10 cellular contexts compared by ENCODE assay signal in genomic region chr6:56850618-56851017, GRCh38.
A peak's percentile ranks its signal among the peaks of the same experiment; 100 is the strongest.
DNase-seq lines count a peak whose midpoint lies in the region; ATAC-seq and TF ChIP-seq lines count a peak whose summit lies in the region.
"Had no signal": no experiment of that assay in that cellular context is flagged by ENCODE, and none has a peak within 500 bp of the region (broad histone marks: within the 10 kb centered on the region; RNA-seq: fewer than 3 reads in every experiment).

No MANE protein-coding gene starts in this region.

- no peaks in the 10 kb centered on the region for H4K20me1 ChIP-seq in fibroblast of lung (ENCODE audit: control insufficient read depth, extremely low read depth, insufficient read depth, low read length)

- peaks cover 16% of the 10 kb centered on the region for H3K4me1 ChIP-seq in fibroblast of lung (ENCODE audit: control insufficient read depth, extremely low read depth, insufficient read depth, low read length)
- peaks cover 10% of the 10 kb centered on the region for H3K4me1 ChIP-seq in CD8-positive, alpha-beta memory T cell (ENCODE audit: insufficient read depth, low read length)

- peak overlapping the region; percentile 89 for H3K27ac ChIP-seq in fibroblast of lung (ENCODE audit: insufficient read depth, low read length)
- H3K27ac ChIP-seq in CD8-positive, alpha-beta memory T cell (ENCODE audit: low read depth, low read length): no peak overlapping the region

- H3K27me3 ChIP-seq in fibroblast of lung (ENCODE audit: control insufficient read depth, insufficient read depth, low read length): no peaks in the 10 kb centered on the region
- peaks cover 9% of the 10 kb centered on the region for H3K27me3 ChIP-seq in CD8-positive, alpha-beta memory T cell (ENCODE audit: insufficient read depth, low read length, poor library complexity, severe bottlenecking)

- H3K9ac ChIP-seq in fibroblast of lung (ENCODE audit: insufficient read depth, low read length): no peak overlapping the region

- no peak for DNase-seq in AG04449 (ENCODE audit: low read depth, low spot score)
- peak; percentile 46 for DNase-seq in NCI-H69 (lab: John Stamatoyannopoulos, UW)
- DNase-seq in fibroblast of lung (ENCODE audit: low read depth in 2 of 2): no peak
- DNase-seq in neural crest cell (ENCODE audit: low read depth, low spot score): no peak
- no peak for DNase-seq in NCI-H748 treated with DMSO at 0.1 percent for 48 hours (lab: John Stamatoyannopoulos, UW)
- no peak for DNase-seq in stimulated activated CD4-positive, alpha-beta T cell treated with anti-CD3 and anti-CD28 coated beads, Interleukin-2, amount 100 ng/mL, for 48 hours
- no peak for DNase-seq in CD8-positive, alpha-beta memory T cell
- DNase-seq: activated effector memory CD4-positive, alpha-beta T cell treated with Interleukin-2 at 50 U/mL for 16 hours had no signal

- H3K4me3 Mint-ChIP-seq in neural crest cell: peak overlapping the region; percentile 99
- H3K4me3 Mint-ChIP-seq in CD8-positive, alpha-beta memory T cell: no peak overlapping the region

- peaks cover 36% of the 10 kb centered on the region for H3K4me1 Mint-ChIP-seq in neural crest cell
- H3K4me1 Mint-ChIP-seq in CD8-positive, alpha-beta memory T cell: peaks cover 16 to 23% (median 20%) of the 10 kb centered on the region in 3 donors

- no peaks in the 10 kb centered on the region for H3K9me3 Mint-ChIP-seq in neural crest cell
- peaks cover 0 to 10% (median 0%) of the 10 kb centered on the region in 5 donors for H3K9me3 Mint-ChIP-seq in CD8-positive, alpha-beta memory T cell

- H3K36me3 Mint-ChIP-seq in neural crest cell (ENCODE audit: low read depth): peaks cover 5% of the 10 kb centered on the region
- H3K36me3 Mint-ChIP-seq in CD8-positive, alpha-beta memory T cell: no peaks in the 10 kb centered on the region

- no peak for ATAC-seq in GM21528 (IDR thresholded peaks at IDR 0.05; ENCODE audit: low FRiP score, unreplicated experiment)

- H3K4me2 ChIP-seq in fibroblast of lung (ENCODE audit: extremely low read depth, insufficient read depth, low read length): peak overlapping the region; percentile 79

- H3K9me3 ChIP-seq in fibroblast of lung (ENCODE audit: control insufficient read depth, insufficient read depth, low read depth, low read length): no peaks in the 10 kb centered on the region
- no peaks in the 10 kb centered on the region for H3K9me3 ChIP-seq in CD8-positive, alpha-beta memory T cell (ENCODE audit: low read length)

- peaks cover 1% of the 10 kb centered on the region for H3K36me3 ChIP-seq in fibroblast of lung (ENCODE audit: control insufficient read depth, insufficient read depth, low read length)
- H3K36me3 ChIP-seq in CD8-positive, alpha-beta memory T cell (ENCODE audit: insufficient read depth, low read length): no peaks in the 10 kb centered on the region

- no peaks in the 10 kb centered on the region for H3K27me3 Mint-ChIP-seq in neural crest cell (ENCODE audit: low read depth)
- peaks cover 23 to 71% of the 10 kb centered on the region in 2 donors for H3K27me3 Mint-ChIP-seq in CD8-positive, alpha-beta memory T cell

- POLR2A ChIA-PET in AG04449 (lab: Yijun Ruan, JAX): interaction anchor here (0.6 to 1.0 kb wide), 2 partner anchors 10 to 39 kb away, joined by 3 read pairs; no protein-coding TSS in a partner anchor
- POLR2A ChIA-PET in CD8-positive, alpha-beta memory T cell (lab: Charles Lee): no interaction called here

- H3K4me3 ChIP-seq in AG04449 (ENCODE audit: low read depth, low read length): peak overlapping the region; percentile 74
- peak overlapping the region; percentile 76 to 87 (median 78) for H3K4me3 ChIP-seq in fibroblast of lung (replicated peaks in 1 of 4; ENCODE audit: control extremely low read depth in 1 of 4, insufficient read depth in 1 of 4, low read depth in 3 of 4, low read length in 4 of 4)
- no peak overlapping the region for H3K4me3 ChIP-seq in CD8-positive, alpha-beta memory T cell (ENCODE audit: low read length)

- CTCF ChIA-PET in AG04449 (lab: Yijun Ruan, JAX): interaction anchor here (0.5 to 7.3 kb wide), 29 partner anchors 9 to 214 kb away, joined by 3 to 106 read pairs (median 4); partner anchors contain the start of gene DST
- CTCF ChIA-PET in CD8-positive, alpha-beta memory T cell (lab: Charles Lee): no interaction called here

- TF ChIP-seq CTCF in AG04449 (IDR thresholded peaks at IDR 0.05; ENCODE audit: insufficient read depth, low read length, missing control alignments) (no peak), fibroblast of lung (conservative IDR thresholded peaks at IDR 0.05 in 1 of 2, IDR thresholded peaks at IDR 0.05 in 1 of 2; ENCODE audit: low read depth in 1 of 2, low read length in 2 of 2) (no peak), neural crest cell (conservative IDR thresholded peaks at IDR 0.05) (no peak)

- no peak overlapping the region for H2AFZ ChIP-seq in fibroblast of lung (ENCODE audit: low read length)

- no peak overlapping the region for H3K27ac Mint-ChIP-seq in neural crest cell (ENCODE audit: unreplicated experiment)
- H3K27ac Mint-ChIP-seq in CD8-positive, alpha-beta memory T cell: peak overlapping the region in 1 of 8 donors; percentile 14
- H3K27ac Mint-ChIP-seq: IgD-negative memory B cell had no signal

- H3K79me2 ChIP-seq in fibroblast of lung (ENCODE audit: control insufficient read depth, insufficient read depth, low read length): peaks cover 63% of the 10 kb centered on the region
